Comparison of ENCODE assay signal across 14 cellular contexts in the genomic region with DNA sequence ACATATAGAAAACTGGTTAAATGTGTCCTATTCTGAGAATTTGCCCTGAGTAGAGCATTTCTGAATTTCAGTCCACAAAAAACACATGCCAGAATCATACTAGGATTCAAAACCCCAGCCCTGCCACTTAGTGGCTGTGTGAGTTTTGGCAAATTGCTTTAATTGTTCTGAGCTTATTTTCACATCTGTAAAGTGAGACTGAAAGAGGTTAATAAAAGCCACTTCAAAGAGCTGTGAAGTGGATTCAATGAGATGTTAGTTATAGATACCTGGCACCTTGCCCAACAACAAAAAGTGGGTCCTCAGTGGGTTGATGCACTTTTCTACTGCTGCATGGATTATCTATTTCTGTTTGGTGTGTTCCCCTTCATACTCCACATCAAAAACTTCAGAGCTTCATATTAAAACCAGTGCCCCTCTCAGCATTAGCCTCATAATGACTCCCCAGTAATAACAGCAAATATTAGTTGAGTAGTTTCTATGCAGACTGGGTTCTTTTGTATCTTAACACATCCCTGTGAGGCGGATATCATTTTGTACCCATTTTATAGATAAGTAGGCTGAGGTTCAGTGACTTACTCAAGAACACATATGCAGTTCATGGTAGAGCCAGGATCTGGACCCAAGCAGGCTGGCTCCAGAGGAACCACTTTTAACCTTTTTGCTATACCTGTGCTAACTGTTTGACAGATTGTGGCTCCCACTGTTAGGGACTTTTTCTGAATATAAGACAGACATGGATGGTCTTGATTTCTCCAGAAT. TPM values are rescaled to one million over a fixed set of nuclear protein-coding genes. Genes with fewer than 3 reads are reported as not detected.
DNase-seq lines count a peak whose midpoint lies in the region; ATAC-seq lines count a peak whose summit lies in the region.
"Had no signal": no experiment of that assay in that cellular context is flagged by ENCODE, and none has a peak within 500 bp of the region (broad histone marks: within the 10 kb centered on the region; RNA-seq: fewer than 3 reads in every experiment).

No MANE protein-coding gene starts in this region.

- H3K27me3 Mint-ChIP-seq in activated naive CD4-positive, alpha-beta T cell treated with anti-CD3 and anti-CD28 coated beads, Interleukin-2, amount 10 ng/mL, durations not matched to agents 7 days and 5 days = peaks cover 29% of the 10 kb centered on the region

- peak; percentile 19 for DNase-seq in stimulated activated CD4-positive, alpha-beta T cell treated with anti-CD3 and anti-CD28 coated beads, Interleukin-2, amount 100 ng/mL, for 4 hours (ENCODE audit: low read depth)
- DNase-seq in stimulated activated CD4-positive, alpha-beta T cell treated with anti-CD3 and anti-CD28 coated beads, Interleukin-2, amount 100 ng/mL, for 48 hours = no peak
- DNase-seq in NCI-H2171 treated with DMSO at 0.1 percent for 48 hours (lab: John Stamatoyannopoulos, UW) (peak; percentile 26), germinal center (ENCODE audit: low spot score) (no peak), A172 (ENCODE audit: low spot score) (no peak), NCI-H82 treated with DMSO at 0.1 percent for 48 hours (lab: John Stamatoyannopoulos, UW; ENCODE audit: unreplicated experiment) (no peak)
- DNase-seq in activated naive CD4-positive, alpha-beta T cell treated with anti-CD3 and anti-CD28 coated beads, Interleukin-2, amount 10 ng/mL, durations not matched to agents 7 days and 5 days = peak; percentile 49
- DNase-seq: colonic mucosa, substantia nigra, SW 1271 had no signal

- peaks cover 35% of the 10 kb centered on the region for H3K4me1 Mint-ChIP-seq in activated naive CD4-positive, alpha-beta T cell treated with anti-CD3 and anti-CD28 coated beads, Interleukin-2, amount 10 ng/mL, durations not matched to agents 7 days and 5 days

- H3K36me3 Mint-ChIP-seq in activated naive CD4-positive, alpha-beta T cell treated with anti-CD3 and anti-CD28 coated beads, Interleukin-2, amount 10 ng/mL, durations not matched to agents 7 days and 5 days = no peaks in the 10 kb centered on the region

- CTCF ChIA-PET in activated naive CD4-positive, alpha-beta T cell treated with anti-CD3 and anti-CD28 coated beads, Interleukin-2, amount 10 ng/mL, durations not matched to agents 7 days and 5 days (lab: Charles Lee) = interaction anchor here (1.1 to 3.1 kb wide), 14 partner anchors 10 to 239 kb away, joined by 3 to 38 read pairs (median 5); a partner anchor contains a TSS

- ATAC-seq in GM19328 (IDR thresholded peaks at IDR 0.05; ENCODE audit: unreplicated experiment) = no peak

- H3K27ac Mint-ChIP-seq in activated naive CD4-positive, alpha-beta T cell treated with anti-CD3 and anti-CD28 coated beads, Interleukin-2, amount 10 ng/mL, durations not matched to agents 7 days and 5 days = peak overlapping the region; percentile 73

- no peak overlapping the region for H3K4me3 Mint-ChIP-seq in activated naive CD4-positive, alpha-beta T cell treated with anti-CD3 and anti-CD28 coated beads, Interleukin-2, amount 10 ng/mL, durations not matched to agents 7 days and 5 days

- H3K9me3 Mint-ChIP-seq in activated naive CD4-positive, alpha-beta T cell treated with anti-CD3 and anti-CD28 coated beads, Interleukin-2, amount 10 ng/mL, durations not matched to agents 7 days and 5 days = no peaks in the 10 kb centered on the region

RNA-seq across cellular contexts. Expression of a gene that starts 14.2 kb away (rescaled TPM):
- total RNA-seq in A172 (2014; rRNA removed; shearing (Covaris generic)) = not detected in 2 replicates
- total RNA-seq: fibroblast of villous mesenchyme, HT1080, kidney epithelial cell had no signal

RNA-seq across cellular contexts. Expression of a gene that starts 14.2 kb away (rescaled TPM):
- total RNA-seq in A172 (2014; rRNA removed; shearing (Covaris generic)) = not detected in 2 replicates
- total RNA-seq: HT1080, kidney epithelial cell had no signal

RNA-seq across cellular contexts. Expression of a gene that starts 43.9 kb away (rescaled TPM):
- total RNA-seq in A172 (2014; rRNA removed; shearing (Covaris generic)) = not detected in 2 replicates

Comparison
In these comparisons a context has a peak if more than half of its experiments do, and no peak if none do; other contexts are left out.
1. DNase-seq: peak in stimulated activated CD4-positive, alpha-beta T cell treated with anti-CD3 and anti-CD28 coated beads, Interleukin-2, amount 100 ng/mL, for 4 hours (single experiment), NCI-H2171 treated with DMSO at 0.1 percent for 48 hours (single experiment) and activated naive CD4-positive, alpha-beta T cell treated with anti-CD3 and anti-CD28 coated beads, Interleukin-2, amount 10 ng/mL, durations not matched to agents 7 days and 5 days (single experiment); none in stimulated activated CD4-positive, alpha-beta T cell treated with anti-CD3 and anti-CD28 coated beads, Interleukin-2, amount 100 ng/mL, for 48 hours (0 of 2), germinal center (single experiment), A172 (single experiment) and NCI-H82 treated with DMSO at 0.1 percent for 48 hours (single experiment).